12 cellular contexts compared by ENCODE assay signal in genomic region chr15:63718590-63719035, GRCh38.
DNase-seq lines count a peak whose midpoint lies in the region; ATAC-seq and TF ChIP-seq lines count a peak whose summit lies in the region.
"Had no signal": no experiment of that assay in that cellular context is flagged by ENCODE, and none has a peak within 500 bp of the region (broad histone marks: within the 10 kb centered on the region; RNA-seq: fewer than 3 reads in every experiment).

No MANE protein-coding gene starts in this region.

- H3K9me3 ChIP-seq in lower lobe of right lung: no peaks in the 10 kb centered on the region
- H3K9me3 ChIP-seq: esophagus squamous epithelium, SJSA1 had no signal

- peak; percentile 94 to 96 for ATAC-seq in lower lobe of right lung

- no peak overlapping the region for H3K56ac ChIP-seq in mesendoderm (ENCODE audit: low read length)

- H3K18ac ChIP-seq in mesendoderm (ENCODE audit: low read length): no peak overlapping the region

- H3K4me3 Mint-ChIP-seq in chondrocyte (ENCODE audit: unreplicated experiment): no peak overlapping the region
- H3K4me3 Mint-ChIP-seq: CD8-positive, alpha-beta memory T cell had no signal

- no peak overlapping the region for H3K9ac ChIP-seq in mesendoderm (ENCODE audit: low read length)

- DNase-seq in AG04449 (ENCODE audit: low read depth, low spot score) (peak; percentile 56), HT1080 (ENCODE audit: low read depth) (peak; percentile 26), chondrocyte (ENCODE audit: low spot score) (no peak), lower lobe of right lung (no peak), GM13977 (ENCODE audit: low spot score) (no peak), GM20000 (ENCODE audit: low spot score) (no peak), mesendoderm (no peak), NCI-H1694 treated with DMSO at 0.1 percent for 48 hours (lab: John Stamatoyannopoulos, UW) (no peak)
- DNase-seq: activated CD4-positive, alpha-beta T cell treated with anti-CD3 and anti-CD28 coated beads for 48 hours; CD8-positive, alpha-beta memory T cell; esophagus squamous epithelium had no signal

- TF ChIP-seq CTCF in AG04449 (IDR thresholded peaks at IDR 0.05; ENCODE audit: insufficient read depth, low read length, missing control alignments) (no peak), chondrocyte (IDR thresholded peaks at IDR 0.05) (no peak), lower lobe of right lung (IDR thresholded peaks at IDR 0.05) (no peak), GM13977 (IDR thresholded peaks at IDR 0.05; ENCODE audit: extremely low read depth, insufficient read depth, missing control alignments) (no peak), GM20000 (IDR thresholded peaks at IDR 0.05; ENCODE audit: extremely low read depth, missing control alignments) (no peak)

- H3K27me3 Mint-ChIP-seq in chondrocyte (ENCODE audit: low read depth): no peaks in the 10 kb centered on the region
- H3K27me3 Mint-ChIP-seq: CD8-positive, alpha-beta memory T cell had no signal

- no peaks in the 10 kb centered on the region for H3K79me1 ChIP-seq in mesendoderm (ENCODE audit: low read length)

- H3K23ac ChIP-seq in mesendoderm (ENCODE audit: low read length): no peak overlapping the region

- peak overlapping the region; percentile 37 for H3K27ac ChIP-seq in lower lobe of right lung
- no peak overlapping the region for H3K27ac ChIP-seq in mesendoderm (ENCODE audit: low read depth, low read length)
- H3K27ac ChIP-seq: esophagus squamous epithelium, SJSA1 had no signal

- no peak overlapping the region for H2BK5ac ChIP-seq in mesendoderm (ENCODE audit: low read length)

- H3K4me3 ChIP-seq in AG04449 (ENCODE audit: low read depth, low read length): no peak overlapping the region
- H3K4me3 ChIP-seq in lower lobe of right lung: no peak overlapping the region
- H3K4me3 ChIP-seq in mesendoderm (ENCODE audit: low read length): no peak overlapping the region
- H3K4me3 ChIP-seq: esophagus squamous epithelium, SJSA1 had no signal

- CTCF ChIA-PET in AG04449 (lab: Yijun Ruan, JAX): interaction anchor here (1.0 to 2.7 kb wide), 7 partner anchors 11 to 349 kb away, joined by 3 to 11 read pairs (median 4); partner anchors contain the start of gene DAPK2

- H3K27ac Mint-ChIP-seq in chondrocyte (ENCODE audit: unreplicated experiment): peak overlapping the region; percentile 42

- H2BK15ac ChIP-seq in mesendoderm (replicated peaks; ENCODE audit: low read depth): no peak overlapping the region

- no peak overlapping the region for H4K8ac ChIP-seq in mesendoderm (ENCODE audit: low read depth, low read length)

- no peak overlapping the region for H3K4me2 ChIP-seq in mesendoderm (ENCODE audit: low read length)

- H3K36me3 Mint-ChIP-seq in chondrocyte (ENCODE audit: low read depth): peaks cover 18% of the 10 kb centered on the region

- POLR2A ChIA-PET in AG04449 (lab: Yijun Ruan, JAX): no interaction called here

- H3K9me3 Mint-ChIP-seq in chondrocyte (ENCODE audit: low read depth): no peaks in the 10 kb centered on the region
- H3K9me3 Mint-ChIP-seq: CD8-positive, alpha-beta memory T cell had no signal

- no peak overlapping the region for H4K5ac ChIP-seq in mesendoderm (ENCODE audit: low read length)

- no CpG with 5 or more reads among the region's 4 CpGs for WGBS in mesendoderm (ENCODE audit: extremely low coverage, insufficient coverage, low lambda C conversion rate)

- no peak overlapping the region for H3K4ac ChIP-seq in mesendoderm (ENCODE audit: low read depth, low read length)

- H3K4me1 Mint-ChIP-seq in chondrocyte (ENCODE audit: low read depth): peaks cover 24% of the 10 kb centered on the region

- H3K36me3 ChIP-seq in lower lobe of right lung (peaks cover 53% of the 10 kb centered on the region), mesendoderm (ENCODE audit: control insufficient read depth, insufficient read depth, low read length) (no peaks in the 10 kb centered on the region)

- H3K79me2 ChIP-seq in mesendoderm (ENCODE audit: control insufficient read depth, insufficient read depth, low read length): no peaks in the 10 kb centered on the region

- H3K27me3 ChIP-seq in lower lobe of right lung (ENCODE audit: low read depth) (no peaks in the 10 kb centered on the region), mesendoderm (ENCODE audit: insufficient read depth, low read length, poor library complexity) (no peaks in the 10 kb centered on the region)
- H3K27me3 ChIP-seq: esophagus squamous epithelium, SJSA1 had no signal

- H3K4me1 ChIP-seq in lower lobe of right lung: peaks cover 14% of the 10 kb centered on the region
- H3K4me1 ChIP-seq in mesendoderm (ENCODE audit: control insufficient read depth, low read depth, low read length): no peaks in the 10 kb centered on the region
- H3K4me1 ChIP-seq: SJSA1 had no signal

- H2BK120ac ChIP-seq in mesendoderm (ENCODE audit: low read depth, low read length): no peak overlapping the region

- intact Hi-C loops in lower lobe of right lung (cut with DNase I): no loop called here

- no peak overlapping the region for H2AK5ac ChIP-seq in mesendoderm (ENCODE audit: low read length)

- in situ Hi-C loops in GM13977 (cut with MboI; ENCODE audit: low pct_unique_long_range_greater_than_20kb, low sequenced_read_pairs, unreplicated experiment): no loop called here

Comparison
In these comparisons a context has a peak if more than half of its experiments do, and no peak if none do; other contexts are left out.
1. DNase-seq: peak in AG04449 (single experiment) and HT1080 (single experiment); none in chondrocyte (single experiment), lower lobe of right lung (single experiment), GM13977 (single experiment), GM20000 (single experiment), mesendoderm (single experiment) and NCI-H1694 treated with DMSO at 0.1 percent for 48 hours (single experiment).